8 cellular contexts compared by ENCODE assay signal in genomic region chr19:45467115-45467455, GRCh38. TPM values are rescaled to one million over a fixed set of nuclear protein-coding genes. Genes with fewer than 3 reads are reported as not detected.
DNase-seq lines count a peak whose midpoint lies in the region; ATAC-seq, FAIRE-seq and TF ChIP-seq lines count a peak whose summit lies in the region.

No MANE protein-coding gene starts in this region.

- intact Hi-C loops in endothelial cell of umbilical vein (cut with micrococcal nuclease) = loop anchor here (1.0 kb wide), 2 partner anchors 11 to 24 kb away; no protein-coding TSS in a partner anchor

- H3K9ac ChIP-seq in OCI-LY3 (ENCODE audit: low read length) (peak overlapping the region; percentile 44), endothelial cell of umbilical vein (replicated peaks; ENCODE audit: extremely low read depth, insufficient read depth, low read length) (peak overlapping the region; percentile 83), parathyroid adenoma (no peak overlapping the region)

- dilution Hi-C loops in endothelial cell of umbilical vein (cut with MboI; ENCODE audit: extremely low pct_ligation_motif_present, low sequenced_read_pairs) = no loop called here

- peak; percentile 58 for FAIRE-seq in endothelial cell of umbilical vein (lab: Jason Lieb, UNC)

- H3K4me1 ChIP-seq in OCI-LY3 (ENCODE audit: low read length) = peaks cover 18% of the 10 kb centered on the region
- H3K4me1 ChIP-seq in endothelial cell of umbilical vein (ENCODE audit: control insufficient read depth, extremely low read depth, insufficient read depth, low read length) = peaks cover 18% of the 10 kb centered on the region
- H3K4me1 ChIP-seq in parathyroid adenoma = peaks cover 13% of the 10 kb centered on the region

- H3K9me1 ChIP-seq in endothelial cell of umbilical vein (replicated peaks; ENCODE audit: control insufficient read depth, extremely low read depth, insufficient read depth, low read length) = no peaks in the 10 kb centered on the region

- no peaks in the 10 kb centered on the region for H3K36me3 ChIP-seq in OCI-LY3 (replicated peaks; ENCODE audit: low read depth, low read length)
- H3K36me3 ChIP-seq in endothelial cell of umbilical vein (ENCODE audit: control insufficient read depth in 2 of 2, extremely low read depth in 1 of 2, insufficient read depth in 2 of 2, low read length in 2 of 2) = no peaks in the 10 kb centered on the region
- H3K36me3 ChIP-seq in parathyroid adenoma (ENCODE audit: control insufficient read depth, insufficient read depth, low read length) = no peaks in the 10 kb centered on the region

- no peak for ATAC-seq in HG03196 (IDR thresholded peaks at IDR 0.05; ENCODE audit: unreplicated experiment)
- no peak for ATAC-seq in GM18868 (IDR thresholded peaks at IDR 0.05; ENCODE audit: unreplicated experiment)

- DNase-seq in EL = peak; percentile 25
- no peak for DNase-seq in endothelial cell of umbilical vein (ENCODE audit: low read depth, low spot score)
- DNase-seq in 8988T = no peak
- no peak for DNase-seq in medulla oblongata (ENCODE audit: extremely low spot score)

- POLR2A ChIA-PET in endothelial cell of umbilical vein (lab: Charles Lee) = interaction anchor here (1.3 to 1.9 kb wide), 4 partner anchors 9 to 28 kb away, joined by 3 to 9 read pairs (median 7); no protein-coding TSS in a partner anchor

- TF ChIP-seq CTCF in OCI-LY3 (IDR thresholded peaks at IDR 0.05; ENCODE audit: low read depth, low read length) (no peak), endothelial cell of umbilical vein (IDR thresholded peaks at IDR 0.05; ENCODE audit: extremely low read depth in 1 of 2, insufficient read depth in 1 of 2, low read depth in 1 of 2, low read length in 2 of 2) (no peak), parathyroid adenoma (IDR thresholded peaks at IDR 0.05) (no peak)

- no peaks in the 10 kb centered on the region for H3K9me3 ChIP-seq in OCI-LY3 (ENCODE audit: insufficient read depth, low read length)
- no peaks in the 10 kb centered on the region for H3K9me3 ChIP-seq in endothelial cell of umbilical vein (replicated peaks; ENCODE audit: control insufficient read depth, insufficient read depth, low read length)
- no peaks in the 10 kb centered on the region for H3K9me3 ChIP-seq in parathyroid adenoma (ENCODE audit: control insufficient read depth, low read length)

- peaks cover 15% of the 10 kb centered on the region for H3K27me3 ChIP-seq in OCI-LY3 (ENCODE audit: low read depth, low read length)
- H3K27me3 ChIP-seq in endothelial cell of umbilical vein (ENCODE audit: control insufficient read depth in 2 of 2, insufficient read depth in 2 of 2, low read length in 2 of 2) = no peaks in the 10 kb centered on the region
- H3K27me3 ChIP-seq in parathyroid adenoma (ENCODE audit: control insufficient read depth, insufficient read depth, low read length) = no peaks in the 10 kb centered on the region

- peaks cover 7% of the 10 kb centered on the region; the same call in 1 of the 2 replicates for H4K20me1 ChIP-seq in OCI-LY3 (ENCODE audit: insufficient read depth, low read length)
- no peaks in the 10 kb centered on the region for H4K20me1 ChIP-seq in endothelial cell of umbilical vein (replicated peaks; ENCODE audit: control insufficient read depth, extremely low read depth, insufficient read depth, low read length)

- BruUV-seq in endothelial cell of umbilical vein (replicated peaks; lab: Mats Ljungman, UMichigan) = TSS peak; percentile 56

- TF ChIP-seq POLR2A in endothelial cell of umbilical vein (IDR thresholded peaks at IDR 0.05; ENCODE audit: low read depth, low read length) = no peak

- H3K4me3 ChIP-seq in OCI-LY3 (ENCODE audit: low read length) (peak overlapping the region; percentile 81), endothelial cell of umbilical vein (replicated peaks in 1 of 3; ENCODE audit: insufficient read depth in 1 of 3, low read depth in 1 of 3, low read length in 3 of 3) (peak overlapping the region; percentile 29 to 59 (median 51)), parathyroid adenoma (ENCODE audit: low read depth, low read length) (peak overlapping the region; percentile 100)

- H3K4me2 ChIP-seq in OCI-LY3 (ENCODE audit: low read length) (peak overlapping the region; percentile 80), endothelial cell of umbilical vein (ENCODE audit: insufficient read depth, low read length) (peak overlapping the region; percentile 81), parathyroid adenoma (ENCODE audit: low read length) (peak overlapping the region; percentile 100)

- no peaks in the 10 kb centered on the region for H3K79me2 ChIP-seq in OCI-LY3 (ENCODE audit: low read length)
- no peaks in the 10 kb centered on the region for H3K79me2 ChIP-seq in endothelial cell of umbilical vein (ENCODE audit: control insufficient read depth, insufficient read depth, low read length)
- no peaks in the 10 kb centered on the region for H3K79me2 ChIP-seq in parathyroid adenoma

- H2AFZ ChIP-seq in OCI-LY3 (ENCODE audit: low read depth, low read length) (peak overlapping the region; percentile 83), endothelial cell of umbilical vein (ENCODE audit: low read depth, low read length) (peak overlapping the region; percentile 86), parathyroid adenoma (peak overlapping the region; percentile 71)

- CTCF ChIA-PET in endothelial cell of umbilical vein (lab: Charles Lee) = interaction anchor here (0.5 to 9.5 kb wide), 14 partner anchors 8 to 248 kb away, joined by 3 to 174 read pairs (median 6); no protein-coding TSS in a partner anchor

- no peak overlapping the region for H3K27ac ChIP-seq in OCI-LY3 (ENCODE audit: low read length)
- peak overlapping the region; percentile 86 for H3K27ac ChIP-seq in endothelial cell of umbilical vein (ENCODE audit: insufficient read depth, low read depth, low read length)
- peak overlapping the region; percentile 99 for H3K27ac ChIP-seq in parathyroid adenoma

TF ChIP-seq in endothelial cell of umbilical vein, 7 proteins besides CTCF, POLR2A, EP300 and RAD21 (continues in another document):
- TF ChIP-seq POLR2AphosphoS5 (IDR thresholded peaks at IDR 0.05; ENCODE audit: insufficient read depth, low read depth, low read length) (no peak), GATA2 (IDR thresholded peaks at IDR 0.05; ENCODE audit: insufficient read depth, insufficient read length, low read depth, low read length) (no peak), JUN (IDR thresholded peaks at IDR 0.05; ENCODE audit: borderline replicate concordance, insufficient read depth, insufficient read length, low read depth) (no peak), MYC (IDR thresholded peaks at IDR 0.05; ENCODE audit: low read depth, low read length) (no peak), EZH2 (IDR thresholded peaks at IDR 0.05; ENCODE audit: borderline replicate concordance, low read depth, low read length, severe bottlenecking) (no peak), FOS (IDR thresholded peaks at IDR 0.05; ENCODE audit: borderline replicate concordance, insufficient read depth, low read length) (no peak)

RNA-seq across cellular contexts. Expression of gene FOSB, which starts 0.7 kb away (rescaled TPM):
- total RNA-seq in endothelial cell of umbilical vein = 2.0 and 23.0 TPM in 2 replicates
- 9.8 and 10.7 TPM in 2 replicates for polyA plus RNA-seq in endothelial cell of umbilical vein
- 4.8 and 16.0 TPM in 2 replicates for polyA plus RNA-seq in endothelial cell of umbilical vein (2011; cell fraction: cytosol; rRNA removed)
- polyA plus RNA-seq in endothelial cell of umbilical vein (2011; cell fraction: nucleus; rRNA removed) = 128 and 173 TPM in 2 replicates
- polyA plus RNA-seq in endothelial cell of umbilical vein (2012) = 6.2 and 6.4 TPM in 2 replicates
- polyA minus RNA-seq in endothelial cell of umbilical vein = 21.5 and 27.3 TPM in 2 replicates
- polyA minus RNA-seq in endothelial cell of umbilical vein (2011; cell fraction: cytosol; rRNA and poly(A)+ RNA removed) = 7.1 TPM
- 89.3 and 169 TPM in 2 replicates for polyA minus RNA-seq in endothelial cell of umbilical vein (2011; cell fraction: nucleus; rRNA and poly(A)+ RNA removed)

RNA-seq across cellular contexts. Expression of gene RTN2, which starts 29.8 kb away (rescaled TPM):
- 12.0 and 12.9 TPM in 2 replicates for total RNA-seq in endothelial cell of umbilical vein
- polyA plus RNA-seq in endothelial cell of umbilical vein = 21.0 and 22.5 TPM in 2 replicates
- polyA plus RNA-seq in endothelial cell of umbilical vein (2011; cell fraction: cytosol; rRNA removed) = 10.5 and 13.6 TPM in 2 replicates
- polyA plus RNA-seq in endothelial cell of umbilical vein (2011; cell fraction: nucleus; rRNA removed) = 6.2 and 6.8 TPM in 2 replicates
- polyA plus RNA-seq in endothelial cell of umbilical vein (2012) = 13.1 and 21.4 TPM in 2 replicates
- polyA minus RNA-seq in endothelial cell of umbilical vein = 6.5 and 11.9 TPM in 2 replicates
- polyA minus RNA-seq in endothelial cell of umbilical vein (2011; cell fraction: cytosol; rRNA and poly(A)+ RNA removed) = 3.3 TPM
- polyA minus RNA-seq in endothelial cell of umbilical vein (2011; cell fraction: nucleus; rRNA and poly(A)+ RNA removed) = 1.8 and 7.0 TPM in 2 replicates

RNA-seq across cellular contexts. Expression of gene PPM1N, which starts 31.2 kb away (rescaled TPM):
- 0.40 and 0.81 TPM in 2 replicates for total RNA-seq in endothelial cell of umbilical vein
- 0.48 and 0.59 TPM in 2 replicates for polyA plus RNA-seq in endothelial cell of umbilical vein
- polyA plus RNA-seq in endothelial cell of umbilical vein (2011; cell fraction: cytosol; rRNA removed) = 0.44 and 0.71 TPM in 2 replicates
- polyA plus RNA-seq in endothelial cell of umbilical vein (2011; cell fraction: nucleus; rRNA removed) = 0.43 and 0.50 TPM in 2 replicates
- polyA plus RNA-seq in endothelial cell of umbilical vein (2012) = 2.4 and 2.7 TPM in 2 replicates
- polyA minus RNA-seq in endothelial cell of umbilical vein = 0.93 TPM in 1 of 2 replicates, not detected in the other
- not detected for polyA minus RNA-seq in endothelial cell of umbilical vein (2011; cell fraction: cytosol; rRNA and poly(A)+ RNA removed)
- polyA minus RNA-seq in endothelial cell of umbilical vein (2011; cell fraction: nucleus; rRNA and poly(A)+ RNA removed) = not detected in 2 replicates

RNA-seq across cellular contexts. Expression of gene VASP, which starts 40.2 kb away (rescaled TPM):
- total RNA-seq in endothelial cell of umbilical vein = 154 and 186 TPM in 2 replicates
- 94.3 and 126 TPM in 2 replicates for polyA plus RNA-seq in endothelial cell of umbilical vein
- polyA plus RNA-seq in endothelial cell of umbilical vein (2011; cell fraction: cytosol; rRNA removed) = 64.2 and 67.9 TPM in 2 replicates
- polyA plus RNA-seq in endothelial cell of umbilical vein (2011; cell fraction: nucleus; rRNA removed) = 57.6 and 70.4 TPM in 2 replicates
- 74.7 and 84.2 TPM in 2 replicates for polyA plus RNA-seq in endothelial cell of umbilical vein (2012)
- polyA minus RNA-seq in endothelial cell of umbilical vein = 65.0 and 69.3 TPM in 2 replicates
- 43.9 TPM for polyA minus RNA-seq in endothelial cell of umbilical vein (2011; cell fraction: cytosol; rRNA and poly(A)+ RNA removed)
- 22.8 and 42.8 TPM in 2 replicates for polyA minus RNA-seq in endothelial cell of umbilical vein (2011; cell fraction: nucleus; rRNA and poly(A)+ RNA removed)

RNA-seq across cellular contexts. Expression of gene ERCC1, which starts 43.4 kb away (rescaled TPM):
- 81.8 and 82.6 TPM in 2 replicates for total RNA-seq in endothelial cell of umbilical vein
- 126 and 146 TPM in 2 replicates for polyA plus RNA-seq in endothelial cell of umbilical vein
- polyA plus RNA-seq in endothelial cell of umbilical vein (2011; cell fraction: cytosol; rRNA removed) = 93.4 and 111 TPM in 2 replicates
- 103 and 106 TPM in 2 replicates for polyA plus RNA-seq in endothelial cell of umbilical vein (2011; cell fraction: nucleus; rRNA removed)
- polyA plus RNA-seq in endothelial cell of umbilical vein (2012) = 88.7 and 94.4 TPM in 2 replicates
- polyA minus RNA-seq in endothelial cell of umbilical vein = 59.3 and 63.8 TPM in 2 replicates
- 38.5 TPM for polyA minus RNA-seq in endothelial cell of umbilical vein (2011; cell fraction: cytosol; rRNA and poly(A)+ RNA removed)
- 27.0 and 27.3 TPM in 2 replicates for polyA minus RNA-seq in endothelial cell of umbilical vein (2011; cell fraction: nucleus; rRNA and poly(A)+ RNA removed)
